Comparison of ENCODE assay signal across 1 cellular context in genomic region chr13:45833663-45834062, GRCh38.
TF ChIP-seq lines count a peak whose summit lies in the region.

No MANE protein-coding gene starts in this region.

TF ChIP-seq in IMR-90, 13 proteins besides CTCF, POLR2A, EP300 and RAD21 (continued from another document):
- TF ChIP-seq MAZ (IDR thresholded peaks at IDR 0.05; ENCODE audit: borderline replicate concordance, low read depth, low read length), result no peak
TF ChIP-seq in IMR-90: peak in this region for 0.
